Comparison of ENCODE assay signal across 8 cellular contexts in genomic region chr14:44897041-44897843, GRCh38.
DNase-seq lines count a peak whose midpoint lies in the region; ATAC-seq and TF ChIP-seq lines count a peak whose summit lies in the region.

No MANE protein-coding gene starts in this region.

- CTCF ChIA-PET in BJ (lab: Yijun Ruan, JAX), result interaction anchor here (0.6 to 2.1 kb wide), 3 partner anchors 14 to 356 kb away, joined by 3 to 8 read pairs (median 3); partner anchors contain the start of gene MIS18BP1

- H3K27me3 ChIP-seq in BJ (ENCODE audit: control insufficient read depth, insufficient read depth, low read length) (no peaks in the 10 kb centered on the region), layer of hippocampus (ENCODE audit: control insufficient read depth, insufficient read depth, low read length) (no peaks in the 10 kb centered on the region)

- H3K27ac ChIP-seq in cingulate gyrus (ENCODE audit: low read depth, low read length), result peak overlapping the region; percentile 92
- peak overlapping the region; percentile 92 for H3K27ac ChIP-seq in layer of hippocampus (ENCODE audit: low read depth, low read length)

- POLR2A ChIA-PET in BJ (lab: Charles Lee), result interaction anchor here (0.8 kb wide), 1 partner anchor 65 kb away, joined by 8 read pairs; the partner anchor contains the start of gene TOGARAM1

- H3K4me3 ChIP-seq in BJ (ENCODE audit: low read depth, low read length), result peak overlapping the region; percentile 84

- H3K36me3 ChIP-seq in BJ (ENCODE audit: control insufficient read depth, insufficient read depth, low read length), result no peaks in the 10 kb centered on the region; the same call in 1 of the 2 replicates

- peak; percentile 89 for ATAC-seq in HG03457 (IDR thresholded peaks at IDR 0.05; ENCODE audit: unreplicated experiment)

- no peak for TF ChIP-seq CTCF in BJ (IDR thresholded peaks at IDR 0.05; ENCODE audit: insufficient read depth, low read depth, low read length)

- DNase-seq in BJ (ENCODE audit: low read depth) (peak; percentile 90), GM19240 (ENCODE audit: insufficient read length, low spot score) (peak; percentile 78), NCI-H524 (lab: John Stamatoyannopoulos, UW) (peak; percentile 97 to 99)
- peak; percentile 97 to 98 for DNase-seq in activated CD4-positive, alpha-beta T cell treated with anti-CD3 and anti-CD28 coated beads for 4 hours
- peak; percentile 95 to 97 (median 97) for DNase-seq in stimulated activated CD4-positive, alpha-beta T cell treated with anti-CD3 and anti-CD28 coated beads, Interleukin-1b, Interleukin-23, amount 100 ng/mL, for 24 hours (ENCODE audit: low read depth in 4 of 4, low spot score in 1 of 4)

Comparison
In these comparisons a context has a peak if more than half of its experiments do, and no peak if none do; other contexts are left out.
1. Peak in every context shown above with its lines: DNase-seq, ATAC-seq, H3K4me3 ChIP-seq and H3K27ac ChIP-seq.